ENCODE assay signal across 1 cellular context in genomic region chr19:40348125-40348913, GRCh38.
TF ChIP-seq lines count a peak whose summit lies in the region.

A gene with protein sequence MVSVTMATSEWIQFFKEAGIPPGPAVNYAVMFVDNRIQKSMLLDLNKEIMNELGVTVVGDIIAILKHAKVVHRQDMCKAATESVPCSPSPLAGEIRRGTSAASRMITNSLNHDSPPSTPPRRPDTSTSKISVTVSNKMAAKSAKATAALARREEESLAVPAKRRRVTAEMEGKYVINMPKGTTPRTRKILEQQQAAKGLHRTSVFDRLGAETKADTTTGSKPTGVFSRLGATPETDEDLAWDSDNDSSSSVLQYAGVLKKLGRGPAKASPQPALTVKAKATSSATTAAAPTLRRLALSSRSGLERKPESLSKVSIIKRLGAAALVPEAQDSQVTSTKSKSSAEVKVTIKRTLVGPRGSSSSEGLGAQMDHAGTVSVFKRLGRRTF (minus strand): TSS chr19:40348397. CDS start chr19:40341857, 6,540 bp downstream.
Gene PLD3, plus strand, starts transcription at chr19:40348695. Its CDS starts 17,789 bp downstream, at chr19:40366484.

TF ChIP-seq in HepG2, 621 proteins besides CTCF, POLR2A, EP300 and RAD21 (continued from another document):
- TF ChIP-seq, protein P1, sequence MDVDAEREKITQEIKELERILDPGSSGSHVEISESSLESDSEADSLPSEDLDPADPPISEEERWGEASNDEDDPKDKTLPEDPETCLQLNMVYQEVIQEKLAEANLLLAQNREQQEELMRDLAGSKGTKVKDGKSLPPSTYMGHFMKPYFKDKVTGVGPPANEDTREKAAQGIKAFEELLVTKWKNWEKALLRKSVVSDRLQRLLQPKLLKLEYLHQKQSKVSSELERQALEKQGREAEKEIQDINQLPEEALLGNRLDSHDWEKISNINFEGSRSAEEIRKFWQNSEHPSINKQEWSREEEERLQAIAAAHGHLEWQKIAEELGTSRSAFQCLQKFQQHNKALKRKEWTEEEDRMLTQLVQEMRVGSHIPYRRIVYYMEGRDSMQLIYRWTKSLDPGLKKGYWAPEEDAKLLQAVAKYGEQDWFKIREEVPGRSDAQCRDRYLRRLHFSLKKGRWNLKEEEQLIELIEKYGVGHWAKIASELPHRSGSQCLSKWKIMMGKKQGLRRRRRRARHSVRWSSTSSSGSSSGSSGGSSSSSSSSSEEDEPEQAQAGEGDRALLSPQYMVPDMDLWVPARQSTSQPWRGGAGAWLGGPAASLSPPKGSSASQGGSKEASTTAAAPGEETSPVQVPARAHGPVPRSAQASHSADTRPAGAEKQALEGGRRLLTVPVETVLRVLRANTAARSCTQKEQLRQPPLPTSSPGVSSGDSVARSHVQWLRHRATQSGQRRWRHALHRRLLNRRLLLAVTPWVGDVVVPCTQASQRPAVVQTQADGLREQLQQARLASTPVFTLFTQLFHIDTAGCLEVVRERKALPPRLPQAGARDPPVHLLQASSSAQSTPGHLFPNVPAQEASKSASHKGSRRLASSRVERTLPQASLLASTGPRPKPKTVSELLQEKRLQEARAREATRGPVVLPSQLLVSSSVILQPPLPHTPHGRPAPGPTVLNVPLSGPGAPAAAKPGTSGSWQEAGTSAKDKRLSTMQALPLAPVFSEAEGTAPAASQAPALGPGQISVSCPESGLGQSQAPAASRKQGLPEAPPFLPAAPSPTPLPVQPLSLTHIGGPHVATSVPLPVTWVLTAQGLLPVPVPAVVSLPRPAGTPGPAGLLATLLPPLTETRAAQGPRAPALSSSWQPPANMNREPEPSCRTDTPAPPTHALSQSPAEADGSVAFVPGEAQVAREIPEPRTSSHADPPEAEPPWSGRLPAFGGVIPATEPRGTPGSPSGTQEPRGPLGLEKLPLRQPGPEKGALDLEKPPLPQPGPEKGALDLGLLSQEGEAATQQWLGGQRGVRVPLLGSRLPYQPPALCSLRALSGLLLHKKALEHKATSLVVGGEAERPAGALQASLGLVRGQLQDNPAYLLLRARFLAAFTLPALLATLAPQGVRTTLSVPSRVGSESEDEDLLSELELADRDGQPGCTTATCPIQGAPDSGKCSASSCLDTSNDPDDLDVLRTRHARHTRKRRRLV (CRISPR knock-in tag; IDR thresholded peaks at IDR 0.05): no peak
- no peak for TF ChIP-seq HNRNPH1 (optimal IDR thresholded peaks at IDR 0.05; ENCODE audit: low read depth, low read length)
- TF ChIP-seq ZSCAN9 (CRISPR knock-in tag; IDR thresholded peaks at IDR 0.05; ENCODE audit: borderline replicate concordance): no peak
- no peak for TF ChIP-seq ZNF7 (CRISPR knock-in tag; IDR thresholded peaks at IDR 0.05)
- no peak for TF ChIP-seq ZNF672 (CRISPR knock-in tag; IDR thresholded peaks at IDR 0.05)
- TF ChIP-seq SATB2 (CRISPR knock-in tag; IDR thresholded peaks at IDR 0.05): no peak
- no peak for TF ChIP-seq MATR3 (CRISPR knock-in tag; IDR thresholded peaks at IDR 0.05)
- no peak for TF ChIP-seq ZNF713 (CRISPR knock-in tag; IDR thresholded peaks at IDR 0.05)
- peak; percentile 89 for TF ChIP-seq ZFP91 (CRISPR knock-in tag; IDR thresholded peaks at IDR 0.05; ENCODE audit: borderline replicate concordance)
- TF ChIP-seq HDAC6 (IDR thresholded peaks at IDR 0.05; ENCODE audit: low read depth, low read length): no peak
- no peak for TF ChIP-seq ATF3 (CRISPR knock-in tag; IDR thresholded peaks at IDR 0.05)
- no peak for TF ChIP-seq ZNF768 (CRISPR knock-in tag; IDR thresholded peaks at IDR 0.05)
- no peak for TF ChIP-seq PAWR (CRISPR knock-in tag; IDR thresholded peaks at IDR 0.05; ENCODE audit: borderline replicate concordance)
- TF ChIP-seq SAFB2 (CRISPR knock-in tag; IDR thresholded peaks at IDR 0.05; ENCODE audit: borderline replicate concordance, low read depth): no peak; the same call in 1 of the 2 replicates
- no peak for TF ChIP-seq ZKSCAN5 (CRISPR knock-in tag; IDR thresholded peaks at IDR 0.05)
- no peak for TF ChIP-seq STAT6 (CRISPR knock-in tag; IDR thresholded peaks at IDR 0.05; ENCODE audit: borderline replicate concordance)
- TF ChIP-seq JUND (CRISPR knock-in tag; IDR thresholded peaks at IDR 0.05): no peak
- TF ChIP-seq ZNF564 (CRISPR knock-in tag; IDR thresholded peaks at IDR 0.05): no peak
- no peak for TF ChIP-seq ZNF17 (CRISPR knock-in tag; IDR thresholded peaks at IDR 0.05)
- TF ChIP-seq, protein P2, sequence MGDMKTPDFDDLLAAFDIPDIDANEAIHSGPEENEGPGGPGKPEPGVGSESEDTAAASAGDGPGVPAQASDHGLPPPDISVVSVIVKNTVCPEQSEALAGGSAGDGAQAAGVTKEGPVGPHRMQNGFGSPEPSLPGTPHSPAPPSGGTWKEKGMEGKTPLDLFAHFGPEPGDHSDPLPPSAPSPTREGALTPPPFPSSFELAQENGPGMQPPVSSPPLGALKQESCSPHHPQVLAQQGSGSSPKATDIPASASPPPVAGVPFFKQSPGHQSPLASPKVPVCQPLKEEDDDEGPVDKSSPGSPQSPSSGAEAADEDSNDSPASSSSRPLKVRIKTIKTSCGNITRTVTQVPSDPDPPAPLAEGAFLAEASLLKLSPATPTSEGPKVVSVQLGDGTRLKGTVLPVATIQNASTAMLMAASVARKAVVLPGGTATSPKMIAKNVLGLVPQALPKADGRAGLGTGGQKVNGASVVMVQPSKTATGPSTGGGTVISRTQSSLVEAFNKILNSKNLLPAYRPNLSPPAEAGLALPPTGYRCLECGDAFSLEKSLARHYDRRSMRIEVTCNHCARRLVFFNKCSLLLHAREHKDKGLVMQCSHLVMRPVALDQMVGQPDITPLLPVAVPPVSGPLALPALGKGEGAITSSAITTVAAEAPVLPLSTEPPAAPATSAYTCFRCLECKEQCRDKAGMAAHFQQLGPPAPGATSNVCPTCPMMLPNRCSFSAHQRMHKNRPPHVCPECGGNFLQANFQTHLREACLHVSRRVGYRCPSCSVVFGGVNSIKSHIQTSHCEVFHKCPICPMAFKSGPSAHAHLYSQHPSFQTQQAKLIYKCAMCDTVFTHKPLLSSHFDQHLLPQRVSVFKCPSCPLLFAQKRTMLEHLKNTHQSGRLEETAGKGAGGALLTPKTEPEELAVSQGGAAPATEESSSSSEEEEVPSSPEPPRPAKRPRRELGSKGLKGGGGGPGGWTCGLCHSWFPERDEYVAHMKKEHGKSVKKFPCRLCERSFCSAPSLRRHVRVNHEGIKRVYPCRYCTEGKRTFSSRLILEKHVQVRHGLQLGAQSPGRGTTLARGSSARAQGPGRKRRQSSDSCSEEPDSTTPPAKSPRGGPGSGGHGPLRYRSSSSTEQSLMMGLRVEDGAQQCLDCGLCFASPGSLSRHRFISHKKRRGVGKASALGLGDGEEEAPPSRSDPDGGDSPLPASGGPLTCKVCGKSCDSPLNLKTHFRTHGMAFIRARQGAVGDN (CRISPR knock-in tag; IDR thresholded peaks at IDR 0.05): peak; percentile 89
- TF ChIP-seq ZNF230 (CRISPR knock-in tag; IDR thresholded peaks at IDR 0.05): no peak
- TF ChIP-seq WIZ (CRISPR knock-in tag; IDR thresholded peaks at IDR 0.05): no peak
- TF ChIP-seq ZNF878 (CRISPR knock-in tag; IDR thresholded peaks at IDR 0.05): no peak
- peak; percentile 49 for TF ChIP-seq SRSF1 (optimal IDR thresholded peaks at IDR 0.05; ENCODE audit: low read depth, low read length)
- TF ChIP-seq ZNF816 (CRISPR knock-in tag; IDR thresholded peaks at IDR 0.05; ENCODE audit: borderline replicate concordance): no peak
- no peak for TF ChIP-seq THYN1 (CRISPR knock-in tag; IDR thresholded peaks at IDR 0.05; ENCODE audit: borderline replicate concordance, low read depth)
